Comparison of ENCODE assay signal across 2 cellular contexts in the genomic region with DNA sequence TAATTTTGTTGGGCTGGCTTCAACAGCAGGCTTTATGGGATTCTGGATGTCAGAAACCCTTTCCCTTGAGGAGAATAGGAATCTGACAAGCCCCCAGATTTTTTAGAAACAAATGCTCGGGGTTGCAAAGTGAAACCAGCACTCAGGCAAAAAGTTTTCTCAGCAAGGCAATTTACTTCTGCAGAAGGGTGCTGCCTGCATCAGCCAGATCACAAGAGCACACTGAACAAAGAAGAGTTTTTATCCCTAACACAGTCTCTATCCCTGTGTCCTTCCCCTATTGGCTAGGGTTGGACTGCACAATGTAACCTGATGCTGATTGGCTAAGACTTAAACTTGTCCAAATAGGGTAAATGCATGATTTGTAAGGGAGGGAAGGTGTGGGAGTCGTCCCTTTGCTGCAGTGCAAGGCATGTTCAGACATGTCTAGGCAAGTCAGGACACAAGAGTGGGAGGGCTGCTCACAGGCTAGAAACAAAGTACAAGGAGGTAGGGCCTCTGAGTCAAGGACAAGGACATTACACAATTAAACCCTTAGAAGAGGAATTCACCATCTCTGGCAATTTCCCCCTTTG.
TF ChIP-seq lines count a peak whose summit lies in the region.

No MANE protein-coding gene starts in this region.

TF ChIP-seq in HCT116, 20 proteins besides CTCF, POLR2A, EP300 and RAD21:
- TF ChIP-seq REST (IDR thresholded peaks at IDR 0.05; ENCODE audit: low read depth) = no peak
- TF ChIP-seq CBX3 (IDR thresholded peaks at IDR 0.05; ENCODE audit: low read depth) = peak; percentile 85; the same call in 1 of the 2 replicates

TF ChIP-seq in GM12878, 131 proteins besides CTCF, POLR2A, EP300 and RAD21:
- TF ChIP-seq PRDM15 (CRISPR knock-in tag; IDR thresholded peaks at IDR 0.05) = no peak
- TF ChIP-seq CBX5 (IDR thresholded peaks at IDR 0.05; ENCODE audit: low read depth) = peak; percentile 95
- TF ChIP-seq RUNX3 (IDR thresholded peaks at IDR 0.05; ENCODE audit: low read length) = no peak
